8 cellular contexts compared by ENCODE assay signal in genomic region chr17:15944720-15945492, GRCh38.
DNase-seq lines count a peak whose midpoint lies in the region; ATAC-seq and TF ChIP-seq lines count a peak whose summit lies in the region.

Gene ADORA2B, plus strand, starts transcription at chr17:15945130. Its CDS starts 119 bp downstream, at chr17:15945249.

- peak; percentile 59 for ATAC-seq in GM18907 (IDR thresholded peaks at IDR 0.05; ENCODE audit: unreplicated experiment)

- POLR2A ChIA-PET in AG04449 (lab: Yijun Ruan, JAX), result interaction anchor here (2.4 to 2.9 kb wide), 2 partner anchors 14 to 54 kb away, joined by 13 to 15 read pairs; partner anchors contain the start of genes TTC19 and ZSWIM7

- CTCF ChIA-PET in AG04449 (lab: Yijun Ruan, JAX), result interaction anchor here (0.8 to 4.3 kb wide), 23 partner anchors 8 to 117 kb away, joined by 3 to 34 read pairs (median 4); partner anchors contain the start of genes TTC19 and ZSWIM7

- H3K4me3 ChIP-seq in AG04449 (ENCODE audit: low read depth, low read length), result peak within 1 kb of the TSS; percentile 79

- peak; percentile 79 for TF ChIP-seq CTCF in AG04449 (IDR thresholded peaks at IDR 0.05; ENCODE audit: insufficient read depth, low read length, missing control alignments)

- DNase-seq in AG04449 (ENCODE audit: low read depth, low spot score), result no peak
- DNase-seq in LoVo (ENCODE audit: low spot score), result peak; percentile 79
- DNase-seq in UCSD-AML1 (lab: John Stamatoyannopoulos, UW; ENCODE audit: unreplicated experiment), result peak; percentile 84
- peak; percentile 33 for DNase-seq in cerebellar cortex (ENCODE audit: low spot score)
- peak; percentile 91 for DNase-seq in islet precursor cell
- DNase-seq in stimulated activated CD4-positive, alpha-beta T cell treated with anti-CD3 and anti-CD28 coated beads, Interleukin-12 subunit alpha, Interleukin-12 subunit beta, amount 100 ng/mL, for 48 hours (ENCODE audit: low read depth in 2 of 3, low spot score in 1 of 3), result peak in 2 of 3 donors; percentile 8 to 45
- no peak for DNase-seq in SIG-M5 (lab: John Stamatoyannopoulos, UW)

Comparison
In these comparisons a context has a peak if more than half of its experiments do, and no peak if none do; other contexts are left out.
1. DNase-seq: peak in LoVo (single experiment), UCSD-AML1 (single experiment), cerebellar cortex (single experiment), islet precursor cell (single experiment) and stimulated activated CD4-positive, alpha-beta T cell treated with anti-CD3 and anti-CD28 coated beads, Interleukin-12 subunit alpha, Interleukin-12 subunit beta, amount 100 ng/mL, for 48 hours (2 of 3); none in AG04449 (single experiment) and SIG-M5 (single experiment).